In genomic region chr2:223598994-223599645, GRCh38 we compare ENCODE assay signal across 13 cellular contexts. TPM values are rescaled to one million over a fixed set of nuclear protein-coding genes. Genes with fewer than 3 reads are reported as not detected.
DNase-seq lines count a peak whose midpoint lies in the region; ATAC-seq and TF ChIP-seq lines count a peak whose summit lies in the region.
"Had no signal": no experiment of that assay in that cellular context is flagged by ENCODE, and none has a peak within 500 bp of the region (broad histone marks: within the 10 kb centered on the region; RNA-seq: fewer than 3 reads in every experiment).

No MANE protein-coding gene starts in this region.

- H2AFZ ChIP-seq in HCT116 (ENCODE audit: low read depth, low read length, poor library complexity, severe bottlenecking) = no peak overlapping the region

- BruUV-seq in HCT116 (replicated peaks; lab: Mats Ljungman, UMichigan) = no TSS peak

- H3K27ac ChIP-seq in HCT116 (ENCODE audit: low read depth, low read length) (no peak overlapping the region), RWPE2 (ENCODE audit: poor library complexity, severe bottlenecking) (peak overlapping the region; percentile 70)
- H3K27ac ChIP-seq: gastroesophageal sphincter had no signal

- no peaks in the 10 kb centered on the region for H3K4me1 Mint-ChIP-seq in CD14-positive monocyte

- no peak for TF ChIP-seq CTCF in HCT116 (IDR thresholded peaks at IDR 0.05 in 2 of 3, conservative IDR thresholded peaks at IDR 0.05 in 1 of 3; ENCODE audit: borderline replicate concordance in 1 of 3, insufficient read depth in 1 of 3, low read depth in 2 of 3, low read length in 2 of 3)
- no peak for TF ChIP-seq CTCF in RWPE2 (IDR thresholded peaks at IDR 0.05; ENCODE audit: poor library complexity, severe bottlenecking)
- TF ChIP-seq CTCF in fibroblast of mammary gland (conservative IDR thresholded peaks at IDR 0.05; ENCODE audit: control insufficient read depth, insufficient read depth, low read depth, low read length) = no peak
- no peak for TF ChIP-seq CTCF in CD14-positive monocyte (IDR thresholded peaks at IDR 0.05)

- CTCF ChIA-PET in HCT116 (lab: Charles Lee) = no interaction called here

- H3K9me3 Mint-ChIP-seq in CD14-positive monocyte = peaks cover 0 to 1% (median 0%) of the 10 kb centered on the region in 7 donors

- no peak overlapping the region for H3K4me3 ChIP-seq in HCT116 (replicated peaks in 1 of 2; ENCODE audit: low read depth in 1 of 2, low read length in 2 of 2)
- no peak overlapping the region for H3K4me3 ChIP-seq in RWPE2 (ENCODE audit: severe bottlenecking)
- no peak overlapping the region for H3K4me3 ChIP-seq in fibroblast of mammary gland (ENCODE audit: control insufficient read depth, low read depth, low read length)
- H3K4me3 ChIP-seq in skeletal muscle satellite cell (ENCODE audit: low read length) = peak overlapping the region; percentile 18
- H3K4me3 ChIP-seq: coronary artery, gastroesophageal sphincter had no signal

- no peaks in the 10 kb centered on the region for H3K36me3 Mint-ChIP-seq in CD14-positive monocyte

- intact Hi-C loops in HCT116 (cut with micrococcal nuclease) = no loop called here
- intact Hi-C loops in CD14-positive monocyte (cut with micrococcal nuclease) = no loop called here

- H3K27me3 ChIP-seq in HCT116 (ENCODE audit: insufficient read depth, low read length) = no peaks in the 10 kb centered on the region
- H3K27me3 ChIP-seq in RWPE2 (ENCODE audit: insufficient read depth, poor library complexity, severe bottlenecking) = no peaks in the 10 kb centered on the region
- H3K27me3 ChIP-seq in skeletal muscle satellite cell (ENCODE audit: control insufficient read depth, insufficient read depth, low read length) = no peaks in the 10 kb centered on the region

- H3K79me2 ChIP-seq in HCT116 (ENCODE audit: insufficient read depth, low read length) = no peaks in the 10 kb centered on the region

- H3K36me3 ChIP-seq in HCT116 (ENCODE audit: control insufficient read depth in 1 of 2, insufficient read depth in 2 of 2, low read length in 2 of 2) (no peaks in the 10 kb centered on the region), RWPE2 (ENCODE audit: low read depth) (no peaks in the 10 kb centered on the region), skeletal muscle satellite cell (ENCODE audit: insufficient read depth, low read length) (no peaks in the 10 kb centered on the region)
- H3K36me3 ChIP-seq: gastroesophageal sphincter had no signal

- H3K9me2 ChIP-seq in HCT116 (ENCODE audit: insufficient read depth) = no peaks in the 10 kb centered on the region; the same call in 1 of the 2 replicates

- POLR2A ChIA-PET in HCT116 (lab: Charles Lee) = no interaction called here

- H3K4me2 ChIP-seq in HCT116 (ENCODE audit: low read length) = peak overlapping the region; percentile 29; the same call in 1 of the 2 replicates
- H3K4me2 ChIP-seq in skeletal muscle satellite cell (ENCODE audit: low read length) = peak overlapping the region; percentile 72

- H3K9me3 ChIP-seq in HCT116 (ENCODE audit: control insufficient read depth in 1 of 2, insufficient read depth in 1 of 2, low read depth in 1 of 2, low read length in 2 of 2) (no peaks in the 10 kb centered on the region), RWPE2 (ENCODE audit: severe bottlenecking) (no peaks in the 10 kb centered on the region), skeletal muscle satellite cell (replicated peaks; ENCODE audit: low read length) (no peaks in the 10 kb centered on the region)
- H3K9me3 ChIP-seq: gastroesophageal sphincter had no signal

- H4K20me1 ChIP-seq in HCT116 (ENCODE audit: insufficient read depth) = no peaks in the 10 kb centered on the region

- DNase-seq in HCT116 (ENCODE audit: low read depth, low spot score) (no peak), RWPE2 (ENCODE audit: low spot score) (no peak), fibroblast of mammary gland (ENCODE audit: low read depth) (peak; percentile 88), SHP77 (lab: John Stamatoyannopoulos, UW) (no peak), Ammon's horn (ENCODE audit: low spot score) (no peak), CD14-positive monocyte (ENCODE audit: low spot score) (no peak)
- DNase-seq: activated naive CD4-positive, alpha-beta T cell; naive thymus-derived CD4-positive, alpha-beta T cell; RPMI8226 had no signal

- H3K9ac ChIP-seq in HCT116 (ENCODE audit: low read length) (no peak overlapping the region), skeletal muscle satellite cell (ENCODE audit: low read depth, low read length) (peak overlapping the region; percentile 79)

- no peak overlapping the region for H3K4me3 Mint-ChIP-seq in CD14-positive monocyte
- H3K4me3 Mint-ChIP-seq: naive thymus-derived CD4-positive, alpha-beta T cell had no signal

- peaks cover 0 to 8% (median 7%) of the 10 kb centered on the region in 3 donors for H3K27me3 Mint-ChIP-seq in CD14-positive monocyte (ENCODE audit: low read depth in 3 of 3)

- ATAC-seq in HCT116 (no peak), RWPE2 (ENCODE audit: low read depth) (peak; percentile 50; the same call in 2 of the 3 replicates)
- ATAC-seq: gastroesophageal sphincter; naive thymus-derived CD4-positive, alpha-beta T cell had no signal

- H3K4me1 ChIP-seq in HCT116 (ENCODE audit: control insufficient read depth in 1 of 2, insufficient read depth in 2 of 2, low read length in 2 of 2) = peaks cover 5 to 32% of the 10 kb centered on the region in 2 experiments; a peak in 3 of 4 replicates
- H3K4me1 ChIP-seq in RWPE2 (ENCODE audit: insufficient read depth, poor library complexity, severe bottlenecking) = peaks cover 13% of the 10 kb centered on the region
- peaks cover 31% of the 10 kb centered on the region for H3K4me1 ChIP-seq in skeletal muscle satellite cell (ENCODE audit: control insufficient read depth, insufficient read depth, low read length)
- H3K4me1 ChIP-seq: gastroesophageal sphincter had no signal

- no peak overlapping the region for H3K27ac Mint-ChIP-seq in CD14-positive monocyte
- H3K27ac Mint-ChIP-seq: naive thymus-derived CD4-positive, alpha-beta T cell had no signal

- no peak for TF ChIP-seq POLR2A in HCT116 (IDR thresholded peaks at IDR 0.05; ENCODE audit: borderline replicate concordance, extremely low read depth, insufficient read depth, insufficient read length)

- TF ChIP-seq RAD21 in HCT116 (IDR thresholded peaks at IDR 0.05; ENCODE audit: low read depth) = no peak

- RAD21 ChIA-PET in HCT116 (lab: Charles Lee; ENCODE audit: low non-redundant PET in 1 of 2, low total read pairs in 2 of 2, uncharacterized antibody in 2 of 2, unreplicated experiment in 2 of 2) = no interaction called here

TF ChIP-seq in HCT116, 20 proteins besides CTCF, POLR2A, EP300 and RAD21:
- TF ChIP-seq CEBPB (IDR thresholded peaks at IDR 0.05; ENCODE audit: low read depth) (no peak), REST (IDR thresholded peaks at IDR 0.05; ENCODE audit: low read depth) (no peak), FOSL1 (IDR thresholded peaks at IDR 0.05; ENCODE audit: low read depth) (0 out of 2 replicates have a peak, but pooled peaks have one; percentile 14), ZBTB33 (IDR thresholded peaks at IDR 0.05; ENCODE audit: extremely low read depth, insufficient replicate concordance, low read length) (no peak)

RNA-seq across cellular contexts. Expression of gene SCG2, which starts 3.0 kb away (rescaled TPM):
- 19.8 TPM for total RNA-seq in HCT116 (2021; ENCODE audit: unreplicated experiment)
- polyA plus RNA-seq in HCT116 (2012) = 12.7 and 15.5 TPM in 2 replicates
- total RNA-seq in skeletal muscle satellite cell (2012; rRNA removed) = 0.51 and 3.5 TPM in 2 replicates
- polyA plus RNA-seq in CD14-positive monocyte = not detected
- total RNA-seq: skeletal muscle tissue had no signal
- polyA plus RNA-seq: naive thymus-derived CD4-positive, alpha-beta T cell had no signal
